8 cellular contexts compared by ENCODE assay signal in the genomic region with DNA sequence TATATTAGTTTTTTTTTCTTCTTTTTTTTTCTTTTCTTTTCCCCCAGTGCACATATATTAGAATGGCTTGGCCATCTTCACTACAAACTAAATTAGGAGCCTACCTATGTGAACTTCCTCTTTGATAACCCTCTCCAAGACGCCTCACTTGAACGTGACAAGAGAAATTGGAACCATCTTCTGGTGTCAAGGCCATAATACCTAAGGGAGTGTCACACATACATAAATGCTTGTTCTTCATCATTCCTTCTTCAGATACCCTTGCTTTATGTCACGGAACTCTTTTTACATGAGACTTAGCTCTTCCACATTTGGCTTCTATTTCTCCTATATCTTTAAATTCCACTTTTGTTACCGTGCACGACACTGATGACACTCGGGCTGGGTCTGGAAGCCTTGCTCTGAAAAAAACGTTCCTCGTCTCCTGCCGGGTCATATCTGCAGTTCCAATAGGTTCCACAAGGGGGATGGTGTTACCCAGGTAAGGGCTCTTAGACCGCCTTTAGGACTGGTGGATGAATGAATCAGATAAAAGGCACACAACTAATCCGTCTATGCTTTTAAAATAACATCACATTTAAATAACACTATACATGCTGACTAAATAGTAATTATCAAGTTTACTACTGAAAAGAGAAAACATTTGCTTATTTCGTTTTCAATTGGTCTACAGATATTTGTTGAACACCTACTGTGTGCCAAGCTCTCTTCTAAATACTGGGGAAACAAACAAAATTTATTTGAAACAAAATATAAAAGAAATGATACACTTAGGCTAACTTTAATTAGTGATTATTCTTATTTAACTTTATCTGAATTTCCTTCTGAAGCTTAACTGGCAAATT.
DNase-seq lines count a peak whose midpoint lies in the region; ATAC-seq and TF ChIP-seq lines count a peak whose summit lies in the region.

No MANE protein-coding gene starts in this region.

- no peaks in the 10 kb centered on the region for H3F3A ChIP-seq in Loucy (ENCODE audit: low read depth)

- H3K4me1 ChIP-seq in Loucy (ENCODE audit: insufficient read depth, low read length, poor library complexity, severe bottlenecking): no peaks in the 10 kb centered on the region

- DNase-seq in EL: peak; percentile 49
- peak in 4 of 5 donors; percentile 25 to 58 (median 44) for DNase-seq in T-helper 1 cell
- DNase-seq in amniotic epithelial cell (ENCODE audit: low read depth): peak; percentile 54
- DNase-seq in inferior parietal cortex (ENCODE audit: extremely low spot score): peak; percentile 3
- DNase-seq in stimulated activated CD4-positive, alpha-beta T cell treated with anti-CD3 and anti-CD28 coated beads, TNF-alpha, amount 100 ng/mL, for 4 hours (ENCODE audit: low read depth in 3 of 3): peak; percentile 15 to 41 (median 18)
- no peak for DNase-seq in NCI-H1048 (lab: John Stamatoyannopoulos, UW)

- H3K4me2 ChIP-seq in Loucy (ENCODE audit: low read depth, low read length, poor library complexity, severe bottlenecking): peak overlapping the region; percentile 62

- H3K9me3 ChIP-seq in Loucy (ENCODE audit: insufficient read depth, low read depth, low read length): no peaks in the 10 kb centered on the region

- H3K9me2 ChIP-seq in Loucy (replicated peaks; ENCODE audit: low read depth, low read length): no peaks in the 10 kb centered on the region

- peak overlapping the region; percentile 92 for H2AFZ ChIP-seq in Loucy (ENCODE audit: low read length)

- TF ChIP-seq CTCF in Loucy (conservative IDR thresholded peaks at IDR 0.05; ENCODE audit: low read length): peak; percentile 64

- no peak overlapping the region for H3K9ac ChIP-seq in Loucy (ENCODE audit: low read depth, low read length, poor library complexity, severe bottlenecking)

- no peaks in the 10 kb centered on the region for H3K36me3 ChIP-seq in Loucy (ENCODE audit: insufficient read depth, low read length)

- no peaks in the 10 kb centered on the region for H3K27me3 ChIP-seq in Loucy (ENCODE audit: insufficient read depth, low read length, poor library complexity, severe bottlenecking)

- no peaks in the 10 kb centered on the region for H3K79me2 ChIP-seq in Loucy (ENCODE audit: insufficient read depth, low read length)

- H3K4me3 ChIP-seq in Loucy (ENCODE audit: low read length, poor library complexity, severe bottlenecking): peak overlapping the region; percentile 58

- H4K20me1 ChIP-seq in Loucy (ENCODE audit: insufficient read depth, low read length, poor library complexity, severe bottlenecking): no peaks in the 10 kb centered on the region

- peak; percentile 96 for ATAC-seq in GM21529 (IDR thresholded peaks at IDR 0.05; ENCODE audit: unreplicated experiment)
